Comparison of ENCODE assay signal across 1 cellular context in genomic region chr12:77407951-77408350, GRCh38.
TF ChIP-seq lines count a peak whose summit lies in the region.

No MANE protein-coding gene starts in this region.

TF ChIP-seq in GM23338, 12 proteins besides CTCF, POLR2A, EP300 and RAD21 (continued from another document):
- TF ChIP-seq ZNF462 (CRISPR knock-in tag; IDR thresholded peaks at IDR 0.05) (no peak), STAT1 (IDR thresholded peaks at IDR 0.05; ENCODE audit: unreplicated experiment) (no peak), ZNF114 (CRISPR knock-in tag; IDR thresholded peaks at IDR 0.05) (no peak), JUNB (IDR thresholded peaks at IDR 0.05; ENCODE audit: unreplicated experiment) (no peak)
TF ChIP-seq in GM23338: peak in this region for 0.
